Comparison of ENCODE assay signal across 12 cellular contexts in the genomic region with DNA sequence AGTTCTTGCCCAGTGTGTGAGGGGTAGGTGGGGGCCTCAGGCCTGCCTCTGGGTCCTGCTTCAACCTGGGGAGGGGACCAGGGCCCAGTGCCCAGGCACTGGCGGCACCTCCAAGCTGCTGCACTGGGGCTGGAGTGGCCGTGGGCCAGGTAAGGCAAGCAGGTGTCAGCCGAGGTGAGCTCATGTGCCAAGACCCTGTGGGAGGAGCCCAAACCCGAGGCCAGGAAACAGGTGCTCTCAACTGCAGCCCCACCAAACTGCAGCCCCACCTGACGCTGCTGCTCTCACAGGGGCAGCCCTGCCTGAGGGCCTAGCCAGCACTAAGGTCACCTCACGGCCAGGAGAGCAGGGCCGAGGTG. TPM values are rescaled to one million over a fixed set of nuclear protein-coding genes. Genes with fewer than 3 reads are reported as not detected.
DNase-seq lines count a peak whose midpoint lies in the region; ATAC-seq, FAIRE-seq and TF ChIP-seq lines count a peak whose summit lies in the region.
"Had no signal": no experiment of that assay in that cellular context is flagged by ENCODE, and none has a peak within 500 bp of the region (broad histone marks: within the 10 kb centered on the region; RNA-seq: fewer than 3 reads in every experiment).

No MANE protein-coding gene starts in this region.

- FAIRE-seq in RCC 7860 (lab: Jason Lieb, UNC): no peak

- no peak overlapping the region for H3K4me3 ChIP-seq in body of pancreas
- H3K4me3 ChIP-seq: prostate gland had no signal

- intact Hi-C loops in body of pancreas (cut with DNase I): no loop called here

- no peak for TF ChIP-seq POLR2A in body of pancreas (IDR thresholded peaks at IDR 0.05)

- peaks cover 36% of the 10 kb centered on the region for H3K4me1 ChIP-seq in body of pancreas

- H3K9me3 ChIP-seq in body of pancreas: no peaks in the 10 kb centered on the region
- H3K9me3 ChIP-seq: prostate gland had no signal

- H3K27ac ChIP-seq in body of pancreas: peak overlapping the region in 1 of 4 donors; percentile 46

- 20 to 21% methylated on average over 2 to 7 of the region's 7 CpGs for WGBS in body of pancreas, 2 donors

- DNase-seq in activated T-cell treated with anti-CD3 and anti-CD28 coated beads, Interleukin-2, amount 50 U/mL, for 1 hour: peak; percentile 19
- DNase-seq in activated T-cell treated with anti-CD3 and anti-CD28 coated beads for 4 hours: no peak
- peak; percentile 79 for DNase-seq in NCI-H1105 (lab: John Stamatoyannopoulos, UW)
- peak; percentile 33 to 71 (median 54) for DNase-seq in body of pancreas
- peak; percentile 23 for DNase-seq in stimulated activated CD8-positive, alpha-beta memory T cell treated with anti-CD3 and anti-CD28 coated beads, Interleukin-4, amount 100 ng/mL, for 48 hours
- no peak for DNase-seq in RCC 7860 (ENCODE audit: low spot score)
- no peak for DNase-seq in HuH-7 (ENCODE audit: low spot score)
- DNase-seq: activated B cell treated with CpG ODN at 0.5 μM for 24 hours, hypothalamus had no signal

- peak; percentile 40 for ATAC-seq in body of pancreas
- no peak for ATAC-seq in GM21619 (IDR thresholded peaks at IDR 0.05; ENCODE audit: unreplicated experiment)
- ATAC-seq: stimulated activated memory B cell treated with anti-CD40 and anti-IgM and Interleukin-4, amounts not matched to agents 10 μg/mL and 1 μg/mL and 100 μg/mL, for 72 hours had no signal

- no peaks in the 10 kb centered on the region for H3K27me3 ChIP-seq in body of pancreas

- no peak for TF ChIP-seq CTCF in body of pancreas (IDR thresholded peaks at IDR 0.05)

- no peaks in the 10 kb centered on the region for H3K36me3 ChIP-seq in body of pancreas (replicated peaks in 1 of 2; ENCODE audit: insufficient read depth in 1 of 2, low read depth in 2 of 2)
- H3K36me3 ChIP-seq: prostate gland had no signal

RNA-seq across cellular contexts. Expression of gene GNB1L, which starts 18.1 kb away (rescaled TPM):
- 1 to 10 TPM; 1.3 to 3.3 TPM for total RNA-seq in body of pancreas

RNA-seq across cellular contexts. Expression of gene RTL10, which starts 18.1 kb away (rescaled TPM):
- total RNA-seq in body of pancreas: 10 to 100 TPM; 10.2 to 14.8 TPM

Comparison
In these comparisons a context has a peak if more than half of its experiments do, and no peak if none do; other contexts are left out.
1. DNase-seq: peak in activated T-cell treated with anti-CD3 and anti-CD28 coated beads, Interleukin-2, amount 50 U/mL, for 1 hour (single experiment), NCI-H1105 (single experiment), body of pancreas (4 of 4) and stimulated activated CD8-positive, alpha-beta memory T cell treated with anti-CD3 and anti-CD28 coated beads, Interleukin-4, amount 100 ng/mL, for 48 hours (single experiment); none in activated T-cell treated with anti-CD3 and anti-CD28 coated beads for 4 hours (single experiment), RCC 7860 (single experiment) and HuH-7 (single experiment).